In genomic region chr7:1340031-1340430, GRCh38 we compare ENCODE assay signal across 28 cellular contexts.
"Had no signal": no experiment of that assay in that cellular context is flagged by ENCODE, and none has a peak within 500 bp of the region (broad histone marks: within the 10 kb centered on the region; RNA-seq: fewer than 3 reads in every experiment).

No MANE protein-coding gene starts in this region.

- H3K4me1 Mint-ChIP-seq: endodermal cell; naive thymus-derived CD8-positive, alpha-beta T cell; stimulated activated naive CD8-positive, alpha-beta T cell treated with anti-CD3 and anti-CD28 coated beads, Interleukin-15, amount 100 ng/mL, for 72 hours had no signal

- H3K27ac Mint-ChIP-seq: dendritic cell treated with granulocyte-macrophage colony-stimulating factor and Interleukin-4, amounts not matched to agents 40 ng/mL and 50 ng/mL, for 4 days; endodermal cell; naive thymus-derived CD8-positive, alpha-beta T cell; nephron progenitor cell; stimulated activated naive CD8-positive, alpha-beta T cell treated with anti-CD3 and anti-CD28 coated beads, Interleukin-15, amount 100 ng/mL, for 72 hours had no signal

- H3K27me3 ChIP-seq: colonic mucosa, ovary, upper lobe of right lung, uterus had no signal

- DNase-seq: colonic mucosa; effector CD8-positive, alpha-beta T cell; endodermal cell; foreskin fibroblast; gastrocnemius medialis; left cardiac atrium; nephron progenitor cell; occipital lobe; ovary; retina; small intestine; stimulated activated CD4-positive, alpha-beta T cell treated with anti-CD3 and anti-CD28 coated beads, Interleukin-12 subunit alpha, Interleukin-12 subunit beta, amount 100 ng/mL, for 4 hours; stimulated activated CD4-positive, alpha-beta T cell treated with anti-CD3 and anti-CD28 coated beads, Interleukin-1b, Interleukin-23, amount 100 ng/mL, for 48 hours; stimulated activated CD4-positive, alpha-beta T cell treated with anti-CD3 and anti-CD28 coated beads, Interleukin-4, amount 100 ng/mL, for 1 hour; stimulated activated CD8-positive, alpha-beta memory T cell treated with anti-CD3 and anti-CD28 coated beads, Interleukin-4, amount 100 ng/mL, for 48 hours; stimulated activated naive CD4-positive, alpha-beta T cell; stimulated activated naive CD8-positive, alpha-beta T cell treated with anti-CD3 and anti-CD28 coated beads, Interleukin-15, amount 100 ng/mL, for 72 hours; transverse colon; upper lobe of right lung; uterus had no signal

- ATAC-seq: gastrocnemius medialis; left cardiac atrium; left lung; lower lobe of right lung; naive thymus-derived CD8-positive, alpha-beta T cell; stimulated activated naive CD8-positive, alpha-beta T cell treated with anti-CD3 and anti-CD28 coated beads, Interleukin-15, amount 100 ng/mL, for 72 hours; upper lobe of right lung had no signal

- H3K4me1 ChIP-seq: colonic mucosa, gastrocnemius medialis, heart left ventricle, left lung, lower lobe of right lung, suprapubic skin, transverse colon, upper lobe of right lung, uterus had no signal

- H3K36me3 ChIP-seq: colonic mucosa, gastrocnemius medialis, heart left ventricle, left lung, lower lobe of right lung, ovary, suprapubic skin, transverse colon, upper lobe of right lung, uterus had no signal

- H3K4me3 Mint-ChIP-seq: dendritic cell treated with granulocyte-macrophage colony-stimulating factor and Interleukin-4, amounts not matched to agents 40 ng/mL and 50 ng/mL, for 4 days; endodermal cell; naive thymus-derived CD8-positive, alpha-beta T cell; nephron progenitor cell; stimulated activated naive CD8-positive, alpha-beta T cell treated with anti-CD3 and anti-CD28 coated beads, Interleukin-15, amount 100 ng/mL, for 72 hours had no signal

- H3K27ac ChIP-seq: colonic mucosa, epithelial cell of prostate, gastrocnemius medialis, heart left ventricle, hepatocyte, left lung, lower lobe of right lung, ovary, suprapubic skin, transverse colon, upper lobe of right lung, uterus had no signal

- H3K9me3 ChIP-seq: colonic mucosa, gastrocnemius medialis, ovary, suprapubic skin, upper lobe of right lung had no signal

- H3K4me3 ChIP-seq: colonic mucosa, gastrocnemius medialis, heart left ventricle, hepatocyte, left lung, lower lobe of right lung, ovary, suprapubic skin, transverse colon, upper lobe of right lung, uterus had no signal
